ENCODE assay signal across 10 cellular contexts in genomic region chr9:5453673-5454072, GRCh38. TPM values are rescaled to one million over a fixed set of nuclear protein-coding genes. Genes with fewer than 3 reads are reported as not detected.
DNase-seq lines count a peak whose midpoint lies in the region; ATAC-seq lines count a peak whose summit lies in the region.
"Had no signal": no experiment of that assay in that cellular context is flagged by ENCODE, and none has a peak within 500 bp of the region (broad histone marks: within the 10 kb centered on the region; RNA-seq: fewer than 3 reads in every experiment).

No MANE protein-coding gene starts in this region.

- H3K56ac ChIP-seq in mesendoderm (ENCODE audit: low read length), result no peak overlapping the region

- H3K79me2 ChIP-seq in mesendoderm (ENCODE audit: control insufficient read depth, insufficient read depth, low read length), result no peaks in the 10 kb centered on the region

- no peak overlapping the region for H4K5ac ChIP-seq in mesendoderm (ENCODE audit: low read length)

- no peak overlapping the region for H3K9ac ChIP-seq in mesendoderm (ENCODE audit: low read length)

- peaks cover 80% of the 10 kb centered on the region for H3K4me1 Mint-ChIP-seq in activated T-cell treated with anti-CD3 and anti-CD28 coated beads, Interleukin-2, amount 50 U/mL, for 24 hours (ENCODE audit: low read depth)
- peaks cover 86% of the 10 kb centered on the region for H3K4me1 Mint-ChIP-seq in activated naive CD8-positive, alpha-beta T cell treated with anti-CD3 and anti-CD28 coated beads, Interleukin-2, amount 50 U/mL, for 24 hours
- peaks cover 57% of the 10 kb centered on the region for H3K4me1 Mint-ChIP-seq in stimulated activated memory B cell treated with anti-CD40 and anti-IgM and Interleukin-4, amounts not matched to agents 10 μg/mL and 1 μg/mL and 100 μg/mL, for 72 hours

- no peak overlapping the region for H3K18ac ChIP-seq in mesendoderm (ENCODE audit: low read length)

- H4K8ac ChIP-seq in mesendoderm (ENCODE audit: low read depth, low read length), result no peak overlapping the region

- no peak overlapping the region for H2BK5ac ChIP-seq in mesendoderm (ENCODE audit: low read length)

- H3K36me3 ChIP-seq in mesendoderm (ENCODE audit: control insufficient read depth, insufficient read depth, low read length), result no peaks in the 10 kb centered on the region

- peak overlapping the region; percentile 90 for H3K27ac Mint-ChIP-seq in activated T-cell treated with anti-CD3 and anti-CD28 coated beads, Interleukin-2, amount 50 U/mL, for 24 hours
- peak overlapping the region; percentile 92 for H3K27ac Mint-ChIP-seq in activated naive CD8-positive, alpha-beta T cell treated with anti-CD3 and anti-CD28 coated beads, Interleukin-2, amount 50 U/mL, for 24 hours
- peak overlapping the region; percentile 91 for H3K27ac Mint-ChIP-seq in stimulated activated memory B cell treated with anti-CD40 and anti-IgM and Interleukin-4, amounts not matched to agents 10 μg/mL and 1 μg/mL and 100 μg/mL, for 72 hours

- H2AK5ac ChIP-seq in mesendoderm (ENCODE audit: low read length), result no peak overlapping the region

- DNase-seq in activated T-cell treated with anti-CD3 and anti-CD28 coated beads, Interleukin-2, amount 50 U/mL, for 24 hours, result no peak
- DNase-seq in activated T-cell treated with anti-CD3 and anti-CD28 coated beads, Interleukin-2, amount 50 U/mL, for 1 hour, result no peak
- no peak for DNase-seq in activated naive CD8-positive, alpha-beta T cell treated with anti-CD3 and anti-CD28 coated beads, Interleukin-2, amount 50 U/mL, for 24 hours
- DNase-seq in DMS79 treated with DMSO at 0.1 percent for 48 hours (lab: John Stamatoyannopoulos, UW) (no peak), mesendoderm (no peak)
- DNase-seq: stimulated activated CD8-positive, alpha-beta memory T cell treated with anti-CD3 and anti-CD28 coated beads, Interleukin-4, amount 100 ng/mL, for 48 hours had no signal

- no peak overlapping the region for H3K27ac ChIP-seq in mesendoderm (ENCODE audit: low read depth, low read length)
- H3K27ac ChIP-seq: skin epidermis had no signal

- no peak overlapping the region for H3K4ac ChIP-seq in mesendoderm (ENCODE audit: low read depth, low read length)

- no peak overlapping the region for H2BK120ac ChIP-seq in mesendoderm (ENCODE audit: low read depth, low read length)

- H3K4me3 Mint-ChIP-seq in activated T-cell treated with anti-CD3 and anti-CD28 coated beads, Interleukin-2, amount 50 U/mL, for 24 hours, result peak overlapping the region; percentile 96
- peak overlapping the region; percentile 95 for H3K4me3 Mint-ChIP-seq in activated naive CD8-positive, alpha-beta T cell treated with anti-CD3 and anti-CD28 coated beads, Interleukin-2, amount 50 U/mL, for 24 hours
- H3K4me3 Mint-ChIP-seq in stimulated activated memory B cell treated with anti-CD40 and anti-IgM and Interleukin-4, amounts not matched to agents 10 μg/mL and 1 μg/mL and 100 μg/mL, for 72 hours, result no peak overlapping the region

- no CpG with 5 or more reads among the region's 2 CpGs for WGBS in mesendoderm (ENCODE audit: extremely low coverage, insufficient coverage, low lambda C conversion rate)

- no peaks in the 10 kb centered on the region for H3K79me1 ChIP-seq in mesendoderm (ENCODE audit: low read length)

- H3K36me3 Mint-ChIP-seq in activated T-cell treated with anti-CD3 and anti-CD28 coated beads, Interleukin-2, amount 50 U/mL, for 24 hours (ENCODE audit: low read depth), result peaks cover 78% of the 10 kb centered on the region
- H3K36me3 Mint-ChIP-seq in activated naive CD8-positive, alpha-beta T cell treated with anti-CD3 and anti-CD28 coated beads, Interleukin-2, amount 50 U/mL, for 24 hours (ENCODE audit: low read depth), result peaks cover 42% of the 10 kb centered on the region
- H3K36me3 Mint-ChIP-seq in stimulated activated memory B cell treated with anti-CD40 and anti-IgM and Interleukin-4, amounts not matched to agents 10 μg/mL and 1 μg/mL and 100 μg/mL, for 72 hours, result peaks cover 42% of the 10 kb centered on the region

- peaks cover 6% of the 10 kb centered on the region for H3K9me3 Mint-ChIP-seq in activated T-cell treated with anti-CD3 and anti-CD28 coated beads, Interleukin-2, amount 50 U/mL, for 24 hours
- no peaks in the 10 kb centered on the region for H3K9me3 Mint-ChIP-seq in activated naive CD8-positive, alpha-beta T cell treated with anti-CD3 and anti-CD28 coated beads, Interleukin-2, amount 50 U/mL, for 24 hours
- H3K9me3 Mint-ChIP-seq in stimulated activated memory B cell treated with anti-CD40 and anti-IgM and Interleukin-4, amounts not matched to agents 10 μg/mL and 1 μg/mL and 100 μg/mL, for 72 hours, result no peaks in the 10 kb centered on the region

- ATAC-seq in HG03442 (IDR thresholded peaks at IDR 0.05; ENCODE audit: unreplicated experiment), result peak; percentile 24
- peak; percentile 18 for ATAC-seq in activated naive CD8-positive, alpha-beta T cell treated with anti-CD3 and anti-CD28 coated beads, Interleukin-2, amount 50 U/mL, for 24 hours
- no peak for ATAC-seq in stimulated activated memory B cell treated with anti-CD40 and anti-IgM and Interleukin-4, amounts not matched to agents 10 μg/mL and 1 μg/mL and 100 μg/mL, for 72 hours
- ATAC-seq in HG03280 (IDR thresholded peaks at IDR 0.05; ENCODE audit: unreplicated experiment), result no peak

- no peaks in the 10 kb centered on the region for H3K27me3 Mint-ChIP-seq in activated T-cell treated with anti-CD3 and anti-CD28 coated beads, Interleukin-2, amount 50 U/mL, for 24 hours
- no peaks in the 10 kb centered on the region for H3K27me3 Mint-ChIP-seq in activated naive CD8-positive, alpha-beta T cell treated with anti-CD3 and anti-CD28 coated beads, Interleukin-2, amount 50 U/mL, for 24 hours
- H3K27me3 Mint-ChIP-seq in stimulated activated memory B cell treated with anti-CD40 and anti-IgM and Interleukin-4, amounts not matched to agents 10 μg/mL and 1 μg/mL and 100 μg/mL, for 72 hours, result no peaks in the 10 kb centered on the region

- no peak overlapping the region for H2BK15ac ChIP-seq in mesendoderm (replicated peaks; ENCODE audit: low read depth)

- H3K27me3 ChIP-seq in mesendoderm (ENCODE audit: insufficient read depth, low read length, poor library complexity), result no peaks in the 10 kb centered on the region

- no peak overlapping the region for H3K23ac ChIP-seq in mesendoderm (ENCODE audit: low read length)

- H3K4me3 ChIP-seq in mesendoderm (ENCODE audit: low read length), result no peak overlapping the region
- H3K4me3 ChIP-seq: skin epidermis had no signal

- no peak overlapping the region for H3K4me2 ChIP-seq in mesendoderm (ENCODE audit: low read length)

- no peaks in the 10 kb centered on the region for H3K4me1 ChIP-seq in mesendoderm (ENCODE audit: control insufficient read depth, low read depth, low read length)

RNA-seq across cellular contexts. Expression of gene CD274, which starts 3.3 kb away (rescaled TPM):
- 0.27 TPM for polyA plus RNA-seq in mesendoderm (2013, experiment 1 of 2)
- 0.15 TPM for polyA plus RNA-seq in mesendoderm (2013, experiment 2 of 2)

RNA-seq across cellular contexts. Expression of gene PLGRKT, which starts 15.9 kb away (rescaled TPM):
- polyA plus RNA-seq in mesendoderm (2013, experiment 1 of 2), result 18.5 TPM
- polyA plus RNA-seq in mesendoderm (2013, experiment 2 of 2), result 20.4 TPM

RNA-seq across cellular contexts. Expression of gene PDCD1LG2, which starts 56.7 kb away (rescaled TPM):
- 0.04 TPM for polyA plus RNA-seq in mesendoderm (2013, experiment 1 of 2)
- polyA plus RNA-seq in mesendoderm (2013, experiment 2 of 2), result 0.08 TPM

Comparison
In these comparisons a context has a peak if more than half of its experiments do, and no peak if none do; other contexts are left out.
1. ATAC-seq: peak in HG03442 (single experiment) and activated naive CD8-positive, alpha-beta T cell treated with anti-CD3 and anti-CD28 coated beads, Interleukin-2, amount 50 U/mL, for 24 hours (single experiment); none in stimulated activated memory B cell treated with anti-CD40 and anti-IgM and Interleukin-4, amounts not matched to agents 10 μg/mL and 1 μg/mL and 100 μg/mL, for 72 hours (single experiment) and HG03280 (single experiment).
2. Peak in every context shown above with its lines, with median percentiles within 50 percentile points of each other: H3K27ac Mint-ChIP-seq.